17 cellular contexts compared by ENCODE assay signal in the genomic region with DNA sequence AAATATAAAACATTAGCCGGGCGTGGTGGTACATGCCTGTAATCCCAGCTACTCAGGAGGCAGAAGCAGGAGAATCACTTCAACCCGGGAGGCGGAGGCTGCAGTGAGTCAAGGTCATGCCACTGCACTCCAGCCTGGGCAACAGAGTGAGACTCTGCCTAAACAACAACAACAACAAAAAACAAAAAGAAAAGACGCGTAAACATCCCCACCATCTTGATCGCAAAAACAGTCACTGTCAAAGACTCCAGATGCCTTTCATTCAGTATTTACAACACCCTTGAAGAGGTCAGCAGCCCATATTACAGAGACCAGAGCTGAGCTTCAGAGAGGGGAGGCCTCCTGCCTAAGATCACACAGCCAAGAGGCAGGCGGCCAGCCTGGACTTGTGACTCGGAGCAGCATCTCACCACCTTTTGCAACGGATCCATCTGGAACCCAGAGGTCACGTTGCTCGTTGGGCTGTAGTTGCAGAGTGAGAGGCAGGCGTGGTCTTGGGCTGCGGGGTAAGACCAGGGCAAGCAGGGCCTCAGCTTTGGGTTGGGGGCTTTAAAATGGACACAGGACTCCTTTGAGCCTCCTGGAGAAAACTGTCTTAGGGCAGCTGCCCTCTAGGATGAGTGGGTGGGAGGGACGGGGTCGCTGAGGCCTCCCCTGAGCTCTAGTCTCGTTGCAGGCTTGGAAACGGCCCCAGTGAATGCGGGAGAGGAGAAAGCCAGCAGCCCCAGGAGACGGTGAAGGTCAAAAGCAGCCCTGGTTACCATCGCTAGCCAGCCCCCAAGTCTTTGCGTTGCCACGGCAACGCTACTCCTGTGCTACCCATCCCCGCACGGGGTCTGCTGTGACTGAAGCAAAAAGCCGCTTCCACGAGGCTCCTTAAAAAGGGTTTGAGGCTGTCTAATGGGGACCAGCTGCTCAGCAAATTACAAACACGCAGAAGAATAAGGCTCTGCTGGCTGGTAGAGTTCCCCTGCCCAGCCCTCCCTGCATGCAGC. TPM values are rescaled to one million over a fixed set of nuclear protein-coding genes. Genes with fewer than 3 reads are reported as not detected.
DNase-seq lines count a peak whose midpoint lies in the region; ATAC-seq and TF ChIP-seq lines count a peak whose summit lies in the region.
"Had no signal": no experiment of that assay in that cellular context is flagged by ENCODE, and none has a peak within 500 bp of the region (broad histone marks: within the 10 kb centered on the region; RNA-seq: fewer than 3 reads in every experiment).

No MANE protein-coding gene starts in this region.

- peak overlapping the region; percentile 71 for H4K91ac ChIP-seq in mesenchymal stem cell (ENCODE audit: low read length)

- H3K27me3 ChIP-seq in right cardiac atrium (ENCODE audit: control insufficient read depth, insufficient read depth) (no peaks in the 10 kb centered on the region), right atrium auricular region (no peaks in the 10 kb centered on the region), mesenchymal stem cell (ENCODE audit: control insufficient read depth in 1 of 2, insufficient read depth in 1 of 2, low read length in 2 of 2) (no peaks in the 10 kb centered on the region), mesendoderm (ENCODE audit: insufficient read depth, low read length, poor library complexity) (no peaks in the 10 kb centered on the region)
- H3K27me3 ChIP-seq: Peyer's patch had no signal

- no peak overlapping the region for H3K14ac ChIP-seq in mesenchymal stem cell (ENCODE audit: low read length in 2 of 2)

- no peak overlapping the region for H3K4me2 ChIP-seq in mesenchymal stem cell (ENCODE audit: low read length, poor library complexity, severe bottlenecking)
- H3K4me2 ChIP-seq in mesendoderm (ENCODE audit: low read length) = no peak overlapping the region

- no peak overlapping the region for H2AK5ac ChIP-seq in mesenchymal stem cell (ENCODE audit: low read length, severe bottlenecking)
- H2AK5ac ChIP-seq in mesendoderm (ENCODE audit: low read length) = no peak overlapping the region

- H4K5ac ChIP-seq in mesendoderm (ENCODE audit: low read length) = no peak overlapping the region

- H2BK120ac ChIP-seq in mesenchymal stem cell (ENCODE audit: low read depth, low read length) (no peak overlapping the region), mesendoderm (ENCODE audit: low read depth, low read length) (no peak overlapping the region)

- intact Hi-C loops in right cardiac atrium (cut with DNase I) = no loop called here

- TF ChIP-seq CTCF in right atrium auricular region (IDR thresholded peaks at IDR 0.05) = no peak

- H3K9me3 ChIP-seq in right cardiac atrium (ENCODE audit: control insufficient read depth, low read length) (peaks cover 2% of the 10 kb centered on the region), right atrium auricular region (peaks cover 0 to 17% of the 10 kb centered on the region in 2 donors), mesenchymal stem cell (ENCODE audit: control insufficient read depth, low read length) (peaks cover 20% of the 10 kb centered on the region), T-helper 17 cell (ENCODE audit: control insufficient read depth, low read length, poor library complexity, severe bottlenecking) (peaks cover 10% of the 10 kb centered on the region)

- H3K4me3 ChIP-seq in right cardiac atrium (ENCODE audit: low read length) (no peak overlapping the region), right atrium auricular region (no peak overlapping the region), mesenchymal stem cell (ENCODE audit: insufficient read depth in 1 of 2, low read depth in 1 of 2, low read length in 2 of 2) (no peak overlapping the region), mesendoderm (ENCODE audit: low read length) (no peak overlapping the region)
- H3K4me3 ChIP-seq: lung, Peyer's patch had no signal

- H2BK15ac ChIP-seq in mesenchymal stem cell (ENCODE audit: low read depth, poor library complexity, severe bottlenecking) (no peak overlapping the region), mesendoderm (replicated peaks; ENCODE audit: low read depth) (no peak overlapping the region)

- H3K27ac Mint-ChIP-seq in T-helper 17 cell = no peak overlapping the region
- no peak overlapping the region for H3K27ac Mint-ChIP-seq in activated CD8-positive, alpha-beta T cell treated with anti-CD3 and anti-CD28 coated beads, Interleukin-2, amount 10 ng/mL, durations not matched to agents 7 days and 5 days
- H3K27ac Mint-ChIP-seq: activated naive CD8-positive, alpha-beta T cell treated with anti-CD3 and anti-CD28 coated beads, Interleukin-2, amount 50 U/mL, for 24 hours had no signal

- no peak overlapping the region for H2AFZ ChIP-seq in mesenchymal stem cell (ENCODE audit: low read depth, low read length)

- no peak overlapping the region for H3K56ac ChIP-seq in mesendoderm (ENCODE audit: low read length)

- ATAC-seq in right cardiac atrium = no peak
- no peak for ATAC-seq in HG02623 (IDR thresholded peaks at IDR 0.05; ENCODE audit: unreplicated experiment)
- no peak for ATAC-seq in T-helper 17 cell
- ATAC-seq in activated CD8-positive, alpha-beta T cell treated with anti-CD3 and anti-CD28 coated beads, Interleukin-2, amount 10 ng/mL, durations not matched to agents 7 days and 5 days = no peak

- H3K36me3 ChIP-seq in right atrium auricular region = no peaks in the 10 kb centered on the region
- no peaks in the 10 kb centered on the region for H3K36me3 ChIP-seq in mesenchymal stem cell (ENCODE audit: control insufficient read depth in 1 of 2, insufficient read depth in 2 of 2, low read depth in 1 of 2, low read length in 2 of 2)
- H3K36me3 ChIP-seq in mesendoderm (ENCODE audit: control insufficient read depth, insufficient read depth, low read length) = no peaks in the 10 kb centered on the region
- H3K36me3 ChIP-seq: Peyer's patch had no signal

- H3K4me3 Mint-ChIP-seq in T-helper 17 cell = no peak overlapping the region
- H3K4me3 Mint-ChIP-seq in activated CD8-positive, alpha-beta T cell treated with anti-CD3 and anti-CD28 coated beads, Interleukin-2, amount 10 ng/mL, durations not matched to agents 7 days and 5 days = no peak overlapping the region
- H3K4me3 Mint-ChIP-seq: activated naive CD8-positive, alpha-beta T cell treated with anti-CD3 and anti-CD28 coated beads, Interleukin-2, amount 50 U/mL, for 24 hours; central memory CD8-positive, alpha-beta T cell; naive B cell had no signal

- H3K4ac ChIP-seq in mesenchymal stem cell (ENCODE audit: low read depth in 1 of 2, low read length in 2 of 2) (peak overlapping the region in 1 of 2 experiments; percentile 29), mesendoderm (ENCODE audit: low read depth, low read length) (no peak overlapping the region)

- H2BK12ac ChIP-seq in mesenchymal stem cell (ENCODE audit: low read length in 2 of 2) = peak overlapping the region; percentile 28 to 29

- CTCF ChIA-PET in activated CD8-positive, alpha-beta T cell treated with anti-CD3 and anti-CD28 coated beads, Interleukin-2, amount 10 ng/mL, durations not matched to agents 7 days and 5 days (lab: Charles Lee) = interaction anchor here (0.6 kb wide), 1 partner anchor 438 kb away, joined by 3 read pairs; no protein-coding TSS in a partner anchor

- peaks cover 33% of the 10 kb centered on the region for H3K27me3 Mint-ChIP-seq in T-helper 17 cell
- no peaks in the 10 kb centered on the region for H3K27me3 Mint-ChIP-seq in activated CD8-positive, alpha-beta T cell treated with anti-CD3 and anti-CD28 coated beads, Interleukin-2, amount 10 ng/mL, durations not matched to agents 7 days and 5 days (ENCODE audit: low read depth)
- H3K27me3 Mint-ChIP-seq: activated naive CD8-positive, alpha-beta T cell treated with anti-CD3 and anti-CD28 coated beads, Interleukin-2, amount 50 U/mL, for 24 hours had no signal

- peaks cover 5% of the 10 kb centered on the region for H3K9me3 Mint-ChIP-seq in activated CD8-positive, alpha-beta T cell treated with anti-CD3 and anti-CD28 coated beads, Interleukin-2, amount 10 ng/mL, durations not matched to agents 7 days and 5 days (ENCODE audit: insufficient read depth)
- H3K9me3 Mint-ChIP-seq: central memory CD8-positive, alpha-beta T cell had no signal

- H3K4me1 Mint-ChIP-seq in T-helper 17 cell = no peaks in the 10 kb centered on the region
- no peaks in the 10 kb centered on the region for H3K4me1 Mint-ChIP-seq in activated CD8-positive, alpha-beta T cell treated with anti-CD3 and anti-CD28 coated beads, Interleukin-2, amount 10 ng/mL, durations not matched to agents 7 days and 5 days (ENCODE audit: low read depth)
- H3K4me1 Mint-ChIP-seq: central memory CD8-positive, alpha-beta T cell; naive B cell had no signal

- DNase-seq in right cardiac atrium = peak in 2 of 3 donors; percentile 60 to 63
- DNase-seq in right atrium auricular region (ENCODE audit: low spot score) = no peak
- peak; percentile 32 for DNase-seq in brain pericyte (ENCODE audit: low read depth, low spot score)
- no peak for DNase-seq in mesenchymal stem cell
- DNase-seq in mesendoderm = no peak
- DNase-seq in T-helper 17 cell = no peak
- no peak for DNase-seq in activated CD8-positive, alpha-beta T cell treated with anti-CD3 and anti-CD28 coated beads, Interleukin-2, amount 10 ng/mL, durations not matched to agents 7 days and 5 days
- DNase-seq: activated naive CD8-positive, alpha-beta T cell treated with anti-CD3 and anti-CD28 coated beads, Interleukin-2, amount 50 U/mL, for 24 hours; foreskin melanocyte; GOT3; naive B cell; NCI-H187 treated with DMSO at 0.1 percent for 48 hours; NCI-H510A treated with DMSO at 0.1 percent for 48 hours; Peyer's patch had no signal

- peak overlapping the region; percentile 15 for H3K9ac ChIP-seq in mesenchymal stem cell (ENCODE audit: low read length)
- no peak overlapping the region for H3K9ac ChIP-seq in mesendoderm (ENCODE audit: low read length)

- H4K8ac ChIP-seq in mesenchymal stem cell (ENCODE audit: low read length) = peak overlapping the region; percentile 35
- H4K8ac ChIP-seq in mesendoderm (ENCODE audit: low read depth, low read length) = no peak overlapping the region

- H3K23ac ChIP-seq in mesenchymal stem cell (ENCODE audit: low read length in 2 of 2) = no peak overlapping the region
- H3K23ac ChIP-seq in mesendoderm (ENCODE audit: low read length) = no peak overlapping the region

- peak overlapping the region in 1 of 2 experiments; percentile 71 for H3K18ac ChIP-seq in mesenchymal stem cell (ENCODE audit: low read depth in 1 of 2, low read length in 2 of 2)
- no peak overlapping the region for H3K18ac ChIP-seq in mesendoderm (ENCODE audit: low read length)

- no peak overlapping the region for H3K27ac ChIP-seq in right cardiac atrium (ENCODE audit: low read length)
- H3K27ac ChIP-seq in right atrium auricular region = no peak overlapping the region
- no peak overlapping the region for H3K27ac ChIP-seq in mesenchymal stem cell (ENCODE audit: low read length, poor library complexity, severe bottlenecking)
- no peak overlapping the region for H3K27ac ChIP-seq in mesendoderm (ENCODE audit: low read depth, low read length)

- H3K79me1 ChIP-seq in mesenchymal stem cell (replicated peaks; ENCODE audit: low read length, poor library complexity, severe bottlenecking) (no peaks in the 10 kb centered on the region), mesendoderm (ENCODE audit: low read length) (no peaks in the 10 kb centered on the region)

- POLR2A ChIA-PET in activated CD8-positive, alpha-beta T cell treated with anti-CD3 and anti-CD28 coated beads, Interleukin-2, amount 10 ng/mL, durations not matched to agents 7 days and 5 days (lab: Charles Lee) = no interaction called here

- no peak overlapping the region for H2BK5ac ChIP-seq in mesenchymal stem cell (ENCODE audit: low read depth, low read length, poor library complexity, severe bottlenecking)
- no peak overlapping the region for H2BK5ac ChIP-seq in mesendoderm (ENCODE audit: low read length)

- H3K79me2 ChIP-seq in mesendoderm (ENCODE audit: control insufficient read depth, insufficient read depth, low read length) = no peaks in the 10 kb centered on the region

- H3K4me1 ChIP-seq in right cardiac atrium (ENCODE audit: control insufficient read depth, insufficient read depth, low read length) (no peaks in the 10 kb centered on the region), right atrium auricular region (peaks cover 0 to 10% of the 10 kb centered on the region in 2 donors), mesenchymal stem cell (ENCODE audit: control insufficient read depth, insufficient read depth, low read depth, low read length) (peaks cover 10% of the 10 kb centered on the region), mesendoderm (ENCODE audit: control insufficient read depth, low read depth, low read length) (no peaks in the 10 kb centered on the region)
- H3K4me1 ChIP-seq: Peyer's patch had no signal

- 66% methylated on average over 29 of the region's 29 CpGs for WGBS in right cardiac atrium
- WGBS in mesenchymal stem cell = 75% methylated on average over 29 of the region's 29 CpGs
- no CpG with 5 or more reads among the region's 29 CpGs for WGBS in mesendoderm (ENCODE audit: extremely low coverage, insufficient coverage, low lambda C conversion rate)

- H3K36me3 Mint-ChIP-seq in T-helper 17 cell (ENCODE audit: low read depth) = no peaks in the 10 kb centered on the region
- no peaks in the 10 kb centered on the region for H3K36me3 Mint-ChIP-seq in activated CD8-positive, alpha-beta T cell treated with anti-CD3 and anti-CD28 coated beads, Interleukin-2, amount 10 ng/mL, durations not matched to agents 7 days and 5 days (ENCODE audit: low read depth)

RNA-seq across cellular contexts. Expression of a gene that starts 26.1 kb away (rescaled TPM):
- total RNA-seq in right cardiac atrium (100 to 1,000 TPM; 439 to 581 (median 506) TPM), right atrium auricular region (100 to 1,000 TPM; 488 to 733 TPM), T-helper 17 cell (10 to 100 TPM; 31.7 to 45.2 TPM)
- 397 TPM for polyA plus RNA-seq in right cardiac atrium
- 349 TPM for polyA plus RNA-seq in mesenchymal stem cell (2013, experiment 1 of 2)
- polyA plus RNA-seq in mesenchymal stem cell (2013, experiment 2 of 2) = 351 TPM
- 15.3 TPM for polyA plus RNA-seq in mesendoderm (2013, experiment 1 of 2)
- 15.6 TPM for polyA plus RNA-seq in mesendoderm (2013, experiment 2 of 2)
- 100 to 1,000 TPM; 172 to 181 TPM for total RNA-seq in activated CD8-positive, alpha-beta T cell treated with anti-CD3 and anti-CD28 coated beads, Interleukin-2, amount 10 ng/mL, durations not matched to agents 7 days and 5 days

RNA-seq across cellular contexts. Expression of a gene that starts 28.5 kb away (rescaled TPM):
- 100 to 1,000 TPM; 153 to 183 (median 168) TPM for total RNA-seq in right cardiac atrium
- 86.9 TPM for polyA plus RNA-seq in right cardiac atrium
- 100 to 1,000 TPM in 1 of 2 donors, 10 to 100 TPM in 1; 99.1 to 158 TPM for total RNA-seq in right atrium auricular region
- 391 TPM for polyA plus RNA-seq in mesenchymal stem cell (2013, experiment 1 of 2)
- polyA plus RNA-seq in mesenchymal stem cell (2013, experiment 2 of 2) = 397 TPM
- polyA plus RNA-seq in mesendoderm (2013, experiment 1 of 2) = 25.3 TPM
- 24.9 TPM for polyA plus RNA-seq in mesendoderm (2013, experiment 2 of 2)
- total RNA-seq in T-helper 17 cell = 1 to 10 TPM; 4.1 to 6.7 TPM
- total RNA-seq in activated CD8-positive, alpha-beta T cell treated with anti-CD3 and anti-CD28 coated beads, Interleukin-2, amount 10 ng/mL, durations not matched to agents 7 days and 5 days = 1 to 10 TPM; 3.6 to 3.8 TPM

RNA-seq across cellular contexts. Expression of a gene that starts 50.7 kb away (rescaled TPM):
- total RNA-seq in right cardiac atrium (1 to 10 TPM in 2 of 4 donors, under 1 TPM in 2; 0.76 to 1.3 (median 1.0) TPM), right atrium auricular region (1 to 10 TPM in 1 of 2 donors, under 1 TPM in 1; 0.83 to 1.1 TPM), T-helper 17 cell (1 to 10 TPM; 2.0 to 2.9 TPM)
- 0.57 TPM for polyA plus RNA-seq in right cardiac atrium
- 0.04 TPM for polyA plus RNA-seq in mesenchymal stem cell (2013, experiment 1 of 2)
- 0.05 TPM for polyA plus RNA-seq in mesenchymal stem cell (2013, experiment 2 of 2)
- polyA plus RNA-seq in mesendoderm (2013, experiment 1 of 2) = 0.06 TPM
- polyA plus RNA-seq in mesendoderm (2013, experiment 2 of 2) = 0.03 TPM
- under 1 TPM in 1 of 2 experiments, not detected in 1; 0.26 TPM for total RNA-seq in activated CD8-positive, alpha-beta T cell treated with anti-CD3 and anti-CD28 coated beads, Interleukin-2, amount 10 ng/mL, durations not matched to agents 7 days and 5 days

RNA-seq across cellular contexts. Expression of a gene that starts 55.9 kb away (rescaled TPM):
- 10 to 100 TPM; 28.1 to 38.8 (median 33.3) TPM for total RNA-seq in right cardiac atrium
- polyA plus RNA-seq in right cardiac atrium = 13.6 TPM
- total RNA-seq in right atrium auricular region = 10 to 100 TPM; 20.9 to 40.1 TPM
- polyA plus RNA-seq in mesenchymal stem cell (2013, experiment 1 of 2) = 37.8 TPM
- polyA plus RNA-seq in mesenchymal stem cell (2013, experiment 2 of 2) = 38.3 TPM
- 21.0 TPM for polyA plus RNA-seq in mesendoderm (2013, experiment 1 of 2)
- 20.4 TPM for polyA plus RNA-seq in mesendoderm (2013, experiment 2 of 2)
- total RNA-seq in T-helper 17 cell = 10 to 100 TPM; 47.8 to 50.2 TPM
- total RNA-seq in activated CD8-positive, alpha-beta T cell treated with anti-CD3 and anti-CD28 coated beads, Interleukin-2, amount 10 ng/mL, durations not matched to agents 7 days and 5 days = 10 to 100 TPM; 74.4 to 78.5 TPM

Comparison
In these comparisons a context has a peak if more than half of its experiments do, and no peak if none do; other contexts are left out.
1. DNase-seq: peak in right cardiac atrium (2 of 3) and brain pericyte (single experiment); none in right atrium auricular region (single experiment), mesenchymal stem cell (single experiment), mesendoderm (single experiment), T-helper 17 cell (0 of 3) and activated CD8-positive, alpha-beta T cell treated with anti-CD3 and anti-CD28 coated beads, Interleukin-2, amount 10 ng/mL, durations not matched to agents 7 days and 5 days (single experiment).
2. RNA of a gene that starts 28.5 kb away (total RNA-seq): 153 to 183 TPM in right cardiac atrium and 99.1 to 158 TPM in right atrium auricular region; 4.1 to 6.7 TPM in T-helper 17 cell and 3.6 to 3.8 TPM in activated CD8-positive, alpha-beta T cell treated with anti-CD3 and anti-CD28 coated beads, Interleukin-2, amount 10 ng/mL, durations not matched to agents 7 days and 5 days; every median in the first group is over 10 times any median in the second.